In genomic region chr2:194103941-194104655, GRCh38 we compare ENCODE assay signal across 11 cellular contexts.
A peak's percentile ranks its signal among the peaks of the same experiment; 100 is the strongest.
DNase-seq lines count a peak whose midpoint lies in the region; ATAC-seq and TF ChIP-seq lines count a peak whose summit lies in the region.
"Had no signal": no experiment of that assay in that cellular context is flagged by ENCODE, and none has a peak within 500 bp of the region (broad histone marks: within the 10 kb centered on the region; RNA-seq: fewer than 3 reads in every experiment).

No MANE protein-coding gene starts in this region.

- no peak overlapping the region for H3K4me3 ChIP-seq in fibroblast of pulmonary artery (replicated peaks; ENCODE audit: low read depth, low read length)

- peak; percentile 14 for ATAC-seq in GM18907 (IDR thresholded peaks at IDR 0.05; ENCODE audit: unreplicated experiment)
- ATAC-seq in GM21737 (IDR thresholded peaks at IDR 0.05; ENCODE audit: unreplicated experiment), result peak; percentile 9
- peak; percentile 7 for ATAC-seq in HG03575 (IDR thresholded peaks at IDR 0.05; ENCODE audit: extremely low read depth, insufficient number of reproducible peaks, low FRiP score, unreplicated experiment)
- no peak for ATAC-seq in HG02763 (IDR thresholded peaks at IDR 0.05; ENCODE audit: unreplicated experiment)

- DNase-seq in fibroblast of pulmonary artery (ENCODE audit: low read depth), result peak; percentile 60
- no peak for DNase-seq in glomerular visceral epithelial cell (ENCODE audit: extremely low spot score)
- DNase-seq in T1000 (lab: John Stamatoyannopoulos, UW), result no peak
- DNase-seq in GM03348 (ENCODE audit: low spot score), result no peak
- DNase-seq: activated CD4-positive, CD25-positive, alpha-beta regulatory T cell; Caco-2; NCI-H2081 treated with DMSO at 0.1 percent for 48 hours had no signal

- no peak for TF ChIP-seq CTCF in fibroblast of pulmonary artery (IDR thresholded peaks at IDR 0.05; ENCODE audit: low read length, missing control alignments)
